Comparison of ENCODE assay signal across 27 cellular contexts in the genomic region with DNA sequence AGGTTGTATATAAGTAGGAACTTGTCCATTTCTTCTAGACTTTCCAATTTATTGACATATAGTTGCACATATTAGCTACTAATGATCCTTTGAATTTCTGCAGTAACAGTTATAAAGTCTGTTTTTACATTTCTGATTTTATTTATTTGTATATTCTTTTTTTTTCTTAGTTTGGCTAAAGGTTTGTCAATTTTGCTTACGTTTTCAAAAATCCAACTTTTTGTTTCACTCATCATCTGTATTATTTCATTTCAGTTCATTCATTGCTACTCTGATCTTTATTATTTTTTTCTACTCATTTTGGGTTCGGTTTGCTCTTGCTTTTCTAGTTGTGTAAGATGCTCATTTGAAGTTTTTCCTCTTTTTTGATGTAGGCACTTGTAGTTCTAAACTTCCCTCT.
"Had no signal": no experiment of that assay in that cellular context is flagged by ENCODE, and none has a peak within 500 bp of the region (broad histone marks: within the 10 kb centered on the region; RNA-seq: fewer than 3 reads in every experiment).

No MANE protein-coding gene starts in this region.

- H3K9me3 ChIP-seq: stomach, suprapubic skin, testis, thoracic aorta, thyroid gland, tibial artery, tibial nerve, upper lobe of left lung, upper lobe of right lung, uterus, vagina had no signal

- H3K27ac ChIP-seq: stomach, suprapubic skin, testis, thoracic aorta, thyroid gland, tibial artery, tibial nerve, transverse colon, upper lobe of left lung, upper lobe of right lung, uterus, vagina had no signal

- H3K36me3 ChIP-seq: suprapubic skin, thoracic aorta, thyroid gland, tibial artery, tibial nerve, transverse colon, upper lobe of left lung, upper lobe of right lung, uterus, vagina had no signal

- H3K27me3 ChIP-seq: stomach, suprapubic skin, testis, thyroid gland, tibial artery, tibial nerve, transverse colon, upper lobe of left lung, upper lobe of right lung, uterus, vagina had no signal

- FAIRE-seq: urothelium cell line had no signal

- DNase-seq: stimulated activated CD4-positive, alpha-beta T cell treated with anti-CD3 and anti-CD28 coated beads, Interleukin-2, amount 100 ng/mL, for 48 hours; stimulated activated CD4-positive, alpha-beta T cell treated with anti-CD3 and anti-CD28 coated beads, Interleukin-4, amount 100 ng/mL, for 1 hour; stimulated activated CD4-positive, alpha-beta T cell treated with anti-CD3 and anti-CD28 coated beads, Interleukin-4, amount 100 ng/mL, for 24 hours; stimulated activated CD4-positive, alpha-beta T cell treated with anti-CD3 and anti-CD28 coated beads, Interleukin-4, amount 100 ng/mL, for 4 hours; stimulated activated CD8-positive, alpha-beta memory T cell treated with anti-CD3 and anti-CD28 coated beads, Interleukin-4, amount 100 ng/mL, for 48 hours; stimulated activated naive B cell treated with anti-CD40 and anti-IgM and Interleukin-4, amounts not matched to agents 10 μg/mL and 1 μg/mL and 100 μg/mL, for 72 hours; stimulated activated naive CD4-positive, alpha-beta T cell; stimulated activated naive CD4-positive, alpha-beta T cell treated with Interleukin-2 at 50 U/mL for 16 hours; stimulated activated naive CD8-positive, alpha-beta T cell treated with anti-CD3 and anti-CD28 coated beads, Interleukin-15, amount 100 ng/mL, for 72 hours; stimulated activated naive CD8-positive, alpha-beta T cell treated with anti-CD3 and anti-CD28 coated beads, Interleukin-15, Interleukin-2, amounts not matched to agents 100 U/mL and 50 U/mL, for 24 hours; stomach; substantia nigra; testis; thyroid gland; tibial artery; transverse colon; trophoblast cell; upper lobe of left lung; upper lobe of right lung; uterus had no signal

- ATAC-seq: stimulated activated effector memory CD8-positive, alpha-beta T cell treated with anti-CD3 and anti-CD28 coated beads, Interleukin-12 subunit alpha, Interleukin-12 subunit beta, amount 100 ng/mL, for 72 hours; stimulated activated memory B cell treated with anti-CD40 and anti-IgM and Interleukin-4, amounts not matched to agents 10 μg/mL and 1 μg/mL and 100 μg/mL, for 72 hours; stimulated activated naive B cell treated with anti-CD40 and anti-IgM and Interleukin-4, amounts not matched to agents 10 μg/mL and 1 μg/mL and 100 μg/mL, for 72 hours; stimulated activated naive CD8-positive, alpha-beta T cell treated with anti-CD3 and anti-CD28 coated beads, Interleukin-15, amount 100 ng/mL, for 72 hours; stimulated activated naive CD8-positive, alpha-beta T cell treated with anti-CD3 and anti-CD28 coated beads, Interleukin-15, Interleukin-2, amounts not matched to agents 100 U/mL and 50 U/mL, for 24 hours; upper lobe of right lung had no signal

- H3K4me1 ChIP-seq: suprapubic skin, testis, thyroid gland, tibial nerve, transverse colon, upper lobe of left lung, upper lobe of right lung, uterus, vagina had no signal

- H3K4me3 ChIP-seq: stomach, suprapubic skin, testis, thoracic aorta, thyroid gland, tibial artery, tibial nerve, transverse colon, upper lobe of left lung, upper lobe of right lung, uterus, vagina had no signal
